In the genomic region with DNA sequence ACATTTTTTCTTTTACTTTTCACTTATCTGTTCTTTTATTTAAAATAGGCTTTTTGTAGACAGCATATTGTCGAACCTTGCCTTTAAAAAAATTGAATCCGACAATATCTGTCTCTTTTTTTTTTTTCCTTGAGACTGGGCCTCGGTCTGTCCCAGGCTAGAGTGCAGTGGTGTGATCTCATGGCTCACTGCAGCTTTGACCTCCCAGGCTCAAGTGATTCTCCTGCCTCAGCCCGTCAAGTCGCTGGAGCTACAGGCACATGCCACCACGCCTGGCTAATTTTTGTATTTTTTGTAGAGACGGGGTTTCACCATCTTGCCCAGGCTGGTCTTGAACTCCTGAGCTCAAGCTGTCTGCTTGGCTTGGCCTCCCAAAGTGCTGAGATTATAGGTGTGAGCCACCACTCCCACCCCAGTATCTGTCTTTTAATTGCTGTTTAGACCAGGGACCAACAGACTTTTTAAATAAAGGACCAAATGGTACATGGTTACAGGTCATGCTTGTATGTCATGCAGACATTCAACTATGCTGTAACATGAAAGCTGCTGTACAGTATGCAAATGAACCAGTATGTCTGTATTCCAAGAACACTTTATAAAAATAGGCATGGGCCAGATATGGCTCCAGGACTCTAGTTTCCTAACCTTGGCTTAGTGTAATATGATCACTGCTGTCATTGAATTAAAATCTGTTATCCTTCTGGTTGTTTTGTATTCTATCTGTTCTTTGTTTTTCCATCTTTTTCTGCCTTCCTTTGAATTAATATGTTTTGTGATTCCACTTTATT, we compare ENCODE assay signal across 26 cellular contexts.
A peak's percentile ranks its signal among the peaks of the same experiment; 100 is the strongest.
DNase-seq lines count a peak whose midpoint lies in the region; ATAC-seq and TF ChIP-seq lines count a peak whose summit lies in the region.
"Had no signal": no experiment of that assay in that cellular context is flagged by ENCODE, and none has a peak within 500 bp of the region (broad histone marks: within the 10 kb centered on the region; RNA-seq: fewer than 3 reads in every experiment).

No MANE protein-coding gene starts in this region.

- H3K4me1 Mint-ChIP-seq in CD8-positive, alpha-beta T cell (ENCODE audit: low read depth): no peaks in the 10 kb centered on the region
- H3K4me1 Mint-ChIP-seq in CD4-positive, alpha-beta memory T cell: peaks cover 0 to 4% (median 0%) of the 10 kb centered on the region in 4 donors
- H3K4me1 Mint-ChIP-seq: activated CD4-positive, alpha-beta T cell treated with anti-CD3 and anti-CD28 coated beads for 36 hours; naive B cell had no signal

- ATAC-seq in CD8-positive, alpha-beta T cell: no peak
- ATAC-seq: activated CD4-positive, alpha-beta T cell treated with anti-CD3 and anti-CD28 coated beads for 36 hours; gastroesophageal sphincter had no signal

- H3K36me3 ChIP-seq in CD8-positive, alpha-beta T cell (ENCODE audit: insufficient read depth, low read length): peaks cover 14% of the 10 kb centered on the region
- H3K36me3 ChIP-seq in HEK293 (ENCODE audit: control insufficient read depth in 2 of 2, insufficient read depth in 1 of 2, low read length in 2 of 2) (peaks cover 18 to 52% of the 10 kb centered on the region in 2 experiments), cardiac muscle cell (peaks cover 29% of the 10 kb centered on the region)
- H3K36me3 ChIP-seq in CD4-positive, alpha-beta memory T cell (ENCODE audit: insufficient read depth, low read length): peaks cover 26% of the 10 kb centered on the region

- peak overlapping the region; percentile 65 for H3K27ac Mint-ChIP-seq in CD8-positive, alpha-beta T cell
- H3K27ac Mint-ChIP-seq in CD4-positive, alpha-beta memory T cell: peak overlapping the region in 2 of 7 donors; percentile 13 to 38
- H3K27ac Mint-ChIP-seq: activated CD4-positive, alpha-beta T cell treated with anti-CD3 and anti-CD28 coated beads for 36 hours had no signal

- no peaks in the 10 kb centered on the region for H3K4me1 ChIP-seq in CD8-positive, alpha-beta T cell (ENCODE audit: insufficient read depth, low read length)
- H3K4me1 ChIP-seq in HEK293 (ENCODE audit: control insufficient read depth, insufficient read depth, low read length) (no peaks in the 10 kb centered on the region), cardiac muscle cell (ENCODE audit: low read depth) (peaks cover 34% of the 10 kb centered on the region)
- no peaks in the 10 kb centered on the region for H3K4me1 ChIP-seq in CD4-positive, alpha-beta memory T cell (ENCODE audit: insufficient read depth, low read length)
- H3K4me1 ChIP-seq: gastroesophageal sphincter, HAP-1, suprapubic skin had no signal

- POLR2A ChIA-PET in CD8-positive, alpha-beta T cell (lab: Charles Lee): no interaction called here
- POLR2A ChIA-PET in HEK293 (lab: Yijun Ruan, JAX): no interaction called here
- POLR2A ChIA-PET in CD4-positive, alpha-beta memory T cell (lab: Charles Lee; ENCODE audit: partially characterized antibody): no interaction called here

- H3K9me3 ChIP-seq in CD8-positive, alpha-beta T cell (ENCODE audit: low read length): no peaks in the 10 kb centered on the region
- H3K9me3 ChIP-seq in HEK293 (ENCODE audit: control insufficient read depth, insufficient read depth, low read depth, low read length) (no peaks in the 10 kb centered on the region), cardiac muscle cell (ENCODE audit: low read depth) (no peaks in the 10 kb centered on the region)
- no peaks in the 10 kb centered on the region for H3K9me3 ChIP-seq in CD4-positive, alpha-beta memory T cell (ENCODE audit: control insufficient read depth in 1 of 2, low read length in 2 of 2)
- H3K9me3 ChIP-seq: gastroesophageal sphincter, HAP-1, suprapubic skin had no signal

- no peak overlapping the region for H3K4me3 ChIP-seq in CD8-positive, alpha-beta T cell (ENCODE audit: low read depth, low read length)
- H3K4me3 ChIP-seq in HEK293 (ENCODE audit: low read depth, low read length) (no peak overlapping the region), cardiac muscle cell (no peak overlapping the region)
- no peak overlapping the region for H3K4me3 ChIP-seq in CD4-positive, alpha-beta memory T cell (ENCODE audit: low read length in 2 of 2)
- H3K4me3 ChIP-seq: dorsolateral prefrontal cortex, gastroesophageal sphincter, HAP-1, skin epidermis, suprapubic skin had no signal

- H3K27me3 ChIP-seq in CD8-positive, alpha-beta T cell (ENCODE audit: insufficient read depth, low read length): no peaks in the 10 kb centered on the region
- no peaks in the 10 kb centered on the region for H3K27me3 ChIP-seq in cardiac muscle cell
- no peaks in the 10 kb centered on the region for H3K27me3 ChIP-seq in CD4-positive, alpha-beta memory T cell (ENCODE audit: insufficient read depth, low read length)
- H3K27me3 ChIP-seq: dorsolateral prefrontal cortex, gastroesophageal sphincter, suprapubic skin had no signal

- no peaks in the 10 kb centered on the region for H3K27me3 Mint-ChIP-seq in CD8-positive, alpha-beta T cell (ENCODE audit: low read depth)
- no peaks in the 10 kb centered on the region for H3K27me3 Mint-ChIP-seq in CD4-positive, alpha-beta memory T cell
- H3K27me3 Mint-ChIP-seq: activated CD4-positive, alpha-beta T cell treated with anti-CD3 and anti-CD28 coated beads for 36 hours; naive B cell had no signal

- peaks cover 67% of the 10 kb centered on the region for H3K36me3 Mint-ChIP-seq in CD8-positive, alpha-beta T cell
- peaks cover 31 to 51% of the 10 kb centered on the region in 2 donors for H3K36me3 Mint-ChIP-seq in CD4-positive, alpha-beta memory T cell

- TF ChIP-seq CTCF in CD8-positive, alpha-beta T cell (IDR thresholded peaks at IDR 0.05): no peak
- TF ChIP-seq CTCF in HEK293 (tag by site-specific recombination; IDR thresholded peaks at IDR 0.05) (no peak), cardiac muscle cell (IDR thresholded peaks at IDR 0.05; ENCODE audit: low read depth, low read length) (no peak)

- H3K9me3 Mint-ChIP-seq in CD8-positive, alpha-beta T cell: no peaks in the 10 kb centered on the region
- no peaks in the 10 kb centered on the region for H3K9me3 Mint-ChIP-seq in CD4-positive, alpha-beta memory T cell
- H3K9me3 Mint-ChIP-seq: naive B cell had no signal

- CTCF ChIA-PET in CD8-positive, alpha-beta T cell (lab: Charles Lee): no interaction called here
- CTCF ChIA-PET in HEK293 (lab: Yijun Ruan, JAX): no interaction called here
- CTCF ChIA-PET in CD4-positive, alpha-beta memory T cell (lab: Charles Lee; ENCODE audit: partially characterized antibody): no interaction called here

- DNase-seq in CD8-positive, alpha-beta T cell: no peak
- DNase-seq in cardiac muscle cell (ENCODE audit: low read depth in 1 of 2, low spot score in 1 of 2): no peak
- DNase-seq in myocyte (ENCODE audit: low read depth): peak; percentile 17
- DNase-seq in NAMALWA (ENCODE audit: low spot score): no peak
- no peak for DNase-seq in CD4-positive, alpha-beta memory T cell
- DNase-seq in stimulated activated CD4-positive, alpha-beta T cell treated with anti-CD3 and anti-CD28 coated beads, Interleukin-15, amount 100 ng/mL, for 24 hours: no peak
- DNase-seq in NCI-H2171 treated with DMSO at 0.1 percent for 48 hours (lab: John Stamatoyannopoulos, UW): no peak
- DNase-seq: activated CD4-positive, alpha-beta T cell treated with anti-CD3 and anti-CD28 coated beads for 36 hours; activated gamma-delta T cell; C1 segment of cervical spinal cord; dorsolateral prefrontal cortex; KBM-7; naive B cell; NCI-H1105; NCI-H187; NCI-H2227 treated with DMSO at 0.1 percent for 48 hours; NCI-H526 treated with DMSO at 0.1 percent for 48 hours; SIG-M5; stimulated activated naive CD4-positive, alpha-beta T cell treated with Interleukin-2 at 50 U/mL for 16 hours; SW 1271; T-helper 9 cell had no signal

- H3K4me3 Mint-ChIP-seq in CD8-positive, alpha-beta T cell: no peak overlapping the region
- no peak overlapping the region for H3K4me3 Mint-ChIP-seq in CD4-positive, alpha-beta memory T cell
- H3K4me3 Mint-ChIP-seq: activated CD4-positive, alpha-beta T cell treated with anti-CD3 and anti-CD28 coated beads for 36 hours had no signal

- intact Hi-C loops in CD8-positive, alpha-beta T cell (cut with DNase I, micrococcal nuclease): no loop called here
- intact Hi-C loops in CD4-positive, alpha-beta memory T cell (cut with micrococcal nuclease): no loop called here

- H3K27ac ChIP-seq in CD8-positive, alpha-beta T cell (ENCODE audit: low read depth, low read length): no peak overlapping the region
- no peak overlapping the region for H3K27ac ChIP-seq in HEK293 (ENCODE audit: extremely low read depth, low read depth, low read length)
- H3K27ac ChIP-seq in cardiac muscle cell: peak overlapping the region; percentile 87
- H3K27ac ChIP-seq in CD4-positive, alpha-beta memory T cell (ENCODE audit: low read depth, low read length): no peak overlapping the region
- H3K27ac ChIP-seq: dorsolateral prefrontal cortex, gastroesophageal sphincter, skin epidermis, suprapubic skin had no signal

TF ChIP-seq in HEK293, 187 proteins besides CTCF, POLR2A, EP300 and RAD21:
- TF ChIP-seq, protein P1, sequence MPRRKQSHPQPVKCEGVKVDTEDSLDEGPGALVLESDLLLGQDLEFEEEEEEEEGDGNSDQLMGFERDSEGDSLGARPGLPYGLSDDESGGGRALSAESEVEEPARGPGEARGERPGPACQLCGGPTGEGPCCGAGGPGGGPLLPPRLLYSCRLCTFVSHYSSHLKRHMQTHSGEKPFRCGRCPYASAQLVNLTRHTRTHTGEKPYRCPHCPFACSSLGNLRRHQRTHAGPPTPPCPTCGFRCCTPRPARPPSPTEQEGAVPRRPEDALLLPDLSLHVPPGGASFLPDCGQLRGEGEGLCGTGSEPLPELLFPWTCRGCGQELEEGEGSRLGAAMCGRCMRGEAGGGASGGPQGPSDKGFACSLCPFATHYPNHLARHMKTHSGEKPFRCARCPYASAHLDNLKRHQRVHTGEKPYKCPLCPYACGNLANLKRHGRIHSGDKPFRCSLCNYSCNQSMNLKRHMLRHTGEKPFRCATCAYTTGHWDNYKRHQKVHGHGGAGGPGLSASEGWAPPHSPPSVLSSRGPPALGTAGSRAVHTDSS (tag by site-specific recombination; IDR thresholded peaks at IDR 0.05): no peak
- TF ChIP-seq FEZF1 (tag by site-specific recombination; IDR thresholded peaks at IDR 0.05): 0 out of 2 replicates have a peak, but pooled peaks have one; percentile 5
